ENCODE assay signal across 10 cellular contexts in the genomic region with DNA sequence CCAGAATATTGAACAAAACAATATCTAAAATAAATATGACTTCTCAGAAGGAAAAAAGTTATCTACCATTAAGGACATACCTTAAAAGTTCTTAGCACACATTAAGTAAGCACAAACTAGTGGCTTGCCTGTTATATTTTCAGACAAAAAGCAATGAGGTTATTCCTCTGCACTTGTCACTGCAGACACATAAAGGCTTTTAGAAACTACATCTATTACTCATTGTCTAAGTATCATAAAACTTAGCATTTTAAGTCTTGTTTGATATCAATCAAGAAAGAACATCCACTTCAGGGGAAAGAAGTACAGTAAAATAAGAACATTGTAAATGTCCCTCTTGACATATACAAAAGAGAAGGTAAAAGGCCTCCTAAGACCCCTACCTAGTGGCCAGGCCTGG. TPM values are rescaled to one million over a fixed set of nuclear protein-coding genes. Genes with fewer than 3 reads are reported as not detected.
DNase-seq lines count a peak whose midpoint lies in the region; ATAC-seq, FAIRE-seq and TF ChIP-seq lines count a peak whose summit lies in the region.
"Not testable (repeated sequence)": the region's sequence is repeated elsewhere in the genome, so short reads cannot be mapped to it uniquely, and the experiment has no call there.
"Had no signal": no experiment of that assay in that cellular context is flagged by ENCODE, and none has a peak within 500 bp of the region (broad histone marks: within the 10 kb centered on the region; RNA-seq: fewer than 3 reads in every experiment).

No MANE protein-coding gene starts in this region.

- TF ChIP-seq CTCF in DND-41 (IDR thresholded peaks at IDR 0.05; ENCODE audit: borderline replicate concordance, extremely low read depth, low read length, poor library complexity, severe bottlenecking); chondrocyte (IDR thresholded peaks at IDR 0.05); neural progenitor cell (IDR thresholded peaks at IDR 0.05); upper lobe of right lung (IDR thresholded peaks at IDR 0.05): not testable (repeated sequence)

- not testable (repeated sequence) for H3K27me3 ChIP-seq in DND-41 (ENCODE audit: insufficient read depth, low read length, poor library complexity); HUES6 (ENCODE audit: control insufficient read depth, insufficient read depth, low read length); iPS-18a (ENCODE audit: control insufficient read depth, insufficient read depth, low read length); neural progenitor cell; upper lobe of right lung

- H3K4me1 Mint-ChIP-seq in activated T-cell treated with anti-CD3 and anti-CD28 coated beads, Interleukin-2, amount 50 U/mL, for 24 hours (ENCODE audit: low read depth): peaks cover 50% of the 10 kb centered on the region
- H3K4me1 Mint-ChIP-seq in chondrocyte (ENCODE audit: low read depth) (peaks cover 48% of the 10 kb centered on the region), neural progenitor cell (peaks cover 56% of the 10 kb centered on the region)

- H3K79me2 ChIP-seq in DND-41 (ENCODE audit: insufficient read depth, low read length) (peaks cover 24% of the 10 kb centered on the region), neural progenitor cell (ENCODE audit: low read depth) (peaks cover 76% of the 10 kb centered on the region)

- peak overlapping the region; percentile 57 for H3K27ac Mint-ChIP-seq in activated T-cell treated with anti-CD3 and anti-CD28 coated beads, Interleukin-2, amount 50 U/mL, for 24 hours
- H3K27ac Mint-ChIP-seq in chondrocyte (ENCODE audit: unreplicated experiment): peak overlapping the region; percentile 59
- not testable (repeated sequence) for H3K27ac Mint-ChIP-seq in neural progenitor cell

- not testable (repeated sequence) for H2AFZ ChIP-seq in DND-41 (ENCODE audit: low read depth, low read length); neural progenitor cell (replicated peaks)

- H3K27me3 Mint-ChIP-seq in activated T-cell treated with anti-CD3 and anti-CD28 coated beads, Interleukin-2, amount 50 U/mL, for 24 hours; chondrocyte (ENCODE audit: low read depth); neural progenitor cell (ENCODE audit: insufficient read depth, low read depth): not testable (repeated sequence)

- not testable (repeated sequence) for H3K4me3 ChIP-seq in DND-41 (ENCODE audit: low read depth in 1 of 2, low read length in 2 of 2); upper lobe of right lung
- H3K4me3 ChIP-seq in HUES6 (ENCODE audit: low read depth, low read length) (peak overlapping the region; percentile 90), iPS-18a (ENCODE audit: low read length) (peak overlapping the region; percentile 84), neural progenitor cell (peak overlapping the region; percentile 62)

- peak overlapping the region; percentile 21; the same call in 1 of the 2 replicates for H3K9ac ChIP-seq in DND-41 (ENCODE audit: low read depth, low read length)
- H3K9ac ChIP-seq in HUES6 (ENCODE audit: low read length): peak overlapping the region; percentile 84
- peak overlapping the region; percentile 87 for H3K9ac ChIP-seq in iPS-18a (ENCODE audit: low read length)
- H3K9ac ChIP-seq in neural progenitor cell: not testable (repeated sequence)

- not testable (repeated sequence) for H3K27ac ChIP-seq in DND-41 (ENCODE audit: low read length); iPS-18a (ENCODE audit: low read length)
- H3K27ac ChIP-seq in HUES6 (ENCODE audit: low read depth, low read length): peak overlapping the region; percentile 89
- H3K27ac ChIP-seq in neural progenitor cell: peak overlapping the region; percentile 51
- H3K27ac ChIP-seq in upper lobe of right lung: peak overlapping the region; percentile 58

- intact Hi-C loops in upper lobe of right lung (cut with DNase I): not testable (repeated sequence)

- not testable (repeated sequence) for DNase-seq in DND-41; activated T-cell treated with anti-CD3 and anti-CD28 coated beads, Interleukin-2, amount 50 U/mL, for 24 hours; chondrocyte (ENCODE audit: low spot score); neural progenitor cell (ENCODE audit: low spot score); upper lobe of right lung
- DNase-seq in RCC 7860 (ENCODE audit: low spot score): peak; percentile 9

- H4K20me1 ChIP-seq in DND-41 (ENCODE audit: insufficient read depth, low read length): not testable (repeated sequence)
- peaks cover 56% of the 10 kb centered on the region for H4K20me1 ChIP-seq in neural progenitor cell (ENCODE audit: low read depth)

- H3K9me3 Mint-ChIP-seq in activated T-cell treated with anti-CD3 and anti-CD28 coated beads, Interleukin-2, amount 50 U/mL, for 24 hours; chondrocyte (ENCODE audit: low read depth); neural progenitor cell: not testable (repeated sequence)

- peak; percentile 2 for FAIRE-seq in RCC 7860 (lab: Jason Lieb, UNC)

- H3K36me3 ChIP-seq in DND-41 (ENCODE audit: insufficient read depth, low read length); HUES6 (ENCODE audit: control insufficient read depth, insufficient read depth, low read length); iPS-18a (ENCODE audit: control insufficient read depth, low read depth, low read length); neural progenitor cell; upper lobe of right lung: not testable (repeated sequence)

- ATAC-seq in DND-41 (ENCODE audit: insufficient read depth, low read depth); upper lobe of right lung: not testable (repeated sequence)

- peak overlapping the region; percentile 17; the same call in 1 of the 2 replicates for H3K4me2 ChIP-seq in DND-41 (ENCODE audit: insufficient read depth, low read length)
- H3K4me2 ChIP-seq in neural progenitor cell: peak overlapping the region; percentile 78

- peaks cover 51% of the 10 kb centered on the region for H3F3A ChIP-seq in neural progenitor cell (ENCODE audit: low read depth)

- peak overlapping the region; percentile 76 for H3K4me3 Mint-ChIP-seq in activated T-cell treated with anti-CD3 and anti-CD28 coated beads, Interleukin-2, amount 50 U/mL, for 24 hours
- not testable (repeated sequence) for H3K4me3 Mint-ChIP-seq in chondrocyte (ENCODE audit: unreplicated experiment)
- H3K4me3 Mint-ChIP-seq in neural progenitor cell: peak overlapping the region; percentile 90

- not testable (repeated sequence) for H3K9me3 ChIP-seq in DND-41 (ENCODE audit: insufficient read depth, low read length, severe bottlenecking); HUES6 (ENCODE audit: control insufficient read depth, insufficient read depth, low read depth, low read length); iPS-18a (ENCODE audit: control insufficient read depth, low read depth, low read length); neural progenitor cell (ENCODE audit: low read depth); upper lobe of right lung

- H3K4me1 ChIP-seq in DND-41 (ENCODE audit: insufficient read depth, low read length): peaks cover 34% of the 10 kb centered on the region
- peaks cover 37% of the 10 kb centered on the region for H3K4me1 ChIP-seq in HUES6 (ENCODE audit: control insufficient read depth, insufficient read depth, low read length)
- peaks cover 55% of the 10 kb centered on the region for H3K4me1 ChIP-seq in iPS-18a (ENCODE audit: control insufficient read depth, low read depth, low read length)
- H3K4me1 ChIP-seq in neural progenitor cell: peaks cover 53% of the 10 kb centered on the region
- peaks cover 11% of the 10 kb centered on the region for H3K4me1 ChIP-seq in upper lobe of right lung

- not testable (repeated sequence) for H3K36me3 Mint-ChIP-seq in activated T-cell treated with anti-CD3 and anti-CD28 coated beads, Interleukin-2, amount 50 U/mL, for 24 hours (ENCODE audit: low read depth); chondrocyte (ENCODE audit: low read depth); neural progenitor cell

RNA-seq across cellular contexts. Expression of a gene that starts 59.1 kb away (rescaled TPM):
- total RNA-seq in chondrocyte (0.27 to 0.33 TPM (median 0.27 TPM) in 3 replicates), neural progenitor cell (ENCODE audit: low replicate concordance) (0.82 and 4.6 TPM in 2 replicates), upper lobe of right lung (not detected)
- total RNA-seq: activated CD8-positive, alpha-beta T cell treated with anti-CD3 and anti-CD28 coated beads, Interleukin-2, amount 10 ng/mL, durations not matched to agents 7 days and 5 days; T-helper 2 cell treated with Interferon-gamma antibody and Interleukin-4, amounts not matched to agents 100 ng/mL and 5 ng/mL, for 36 hours had no signal
